In the genomic region with DNA sequence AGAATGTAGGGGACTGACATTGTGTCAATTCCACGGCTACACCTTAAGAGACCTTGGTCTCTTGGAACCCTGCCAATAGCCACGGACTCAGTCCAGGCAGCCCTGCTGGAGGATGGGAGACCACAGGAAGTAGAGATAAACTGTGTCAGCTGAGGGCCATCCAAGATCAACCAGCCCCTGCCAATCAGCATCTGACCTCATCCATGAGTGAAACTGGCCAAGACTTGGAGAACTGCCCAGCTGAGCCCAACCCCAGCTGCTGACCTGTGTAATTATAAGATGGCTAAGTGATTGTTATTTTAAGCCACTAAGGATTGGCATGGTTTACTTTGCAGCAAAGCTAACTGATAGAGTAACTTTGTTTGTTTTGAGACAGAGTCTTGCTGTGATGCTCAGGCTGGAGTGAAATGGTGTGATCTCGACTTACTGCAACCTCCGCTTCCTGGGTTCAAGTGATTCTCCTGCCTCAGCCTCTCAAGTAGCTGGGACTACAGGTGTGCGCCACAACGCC, we compare ENCODE assay signal across 10 cellular contexts. TPM values are rescaled to one million over a fixed set of nuclear protein-coding genes. Genes with fewer than 3 reads are reported as not detected.
DNase-seq lines count a peak whose midpoint lies in the region; TF ChIP-seq lines count a peak whose summit lies in the region.
"Had no signal": no experiment of that assay in that cellular context is flagged by ENCODE, and none has a peak within 500 bp of the region (broad histone marks: within the 10 kb centered on the region; RNA-seq: fewer than 3 reads in every experiment).

No MANE protein-coding gene starts in this region.

- H3K4me3 Mint-ChIP-seq in CD4-positive, alpha-beta memory T cell: no peak overlapping the region

- peak overlapping the region in 1 of 7 donors; percentile 30 for H3K27ac Mint-ChIP-seq in CD4-positive, alpha-beta memory T cell

- no peak overlapping the region for H3K27ac ChIP-seq in colonic mucosa
- H3K27ac ChIP-seq in CD4-positive, alpha-beta memory T cell (ENCODE audit: low read depth, low read length): no peak overlapping the region

- intact Hi-C loops in colonic mucosa (cut with DNase I): no loop called here
- intact Hi-C loops in CD4-positive, alpha-beta memory T cell (cut with micrococcal nuclease): no loop called here

- no peaks in the 10 kb centered on the region for H3K27me3 ChIP-seq in colonic mucosa
- no peaks in the 10 kb centered on the region for H3K27me3 ChIP-seq in CD4-positive, alpha-beta memory T cell (ENCODE audit: insufficient read depth, low read length)

- no peak for TF ChIP-seq CTCF in colonic mucosa (IDR thresholded peaks at IDR 0.05)

- peaks cover 0 to 3% (median 0%) of the 10 kb centered on the region in 8 donors for H3K9me3 Mint-ChIP-seq in CD4-positive, alpha-beta memory T cell

- H3K9me3 ChIP-seq in colonic mucosa: no peaks in the 10 kb centered on the region
- no peaks in the 10 kb centered on the region for H3K9me3 ChIP-seq in CD4-positive, alpha-beta memory T cell (ENCODE audit: control insufficient read depth in 1 of 2, low read length in 2 of 2)

- H3K4me1 Mint-ChIP-seq in CD4-positive, alpha-beta memory T cell: peaks cover 0 to 6% (median 2%) of the 10 kb centered on the region in 4 donors

- no peak overlapping the region for H3K4me3 ChIP-seq in colonic mucosa
- H3K4me3 ChIP-seq in CD4-positive, alpha-beta memory T cell (ENCODE audit: low read length in 2 of 2): no peak overlapping the region

- CTCF ChIA-PET in CD4-positive, alpha-beta memory T cell (lab: Charles Lee; ENCODE audit: partially characterized antibody): interaction anchor here (2.4 kb wide), 1 partner anchor 48 kb away, joined by 6 read pairs; no protein-coding TSS in a partner anchor

- H3K36me3 ChIP-seq in colonic mucosa: no peaks in the 10 kb centered on the region
- no peaks in the 10 kb centered on the region for H3K36me3 ChIP-seq in CD4-positive, alpha-beta memory T cell (ENCODE audit: insufficient read depth, low read length)

- POLR2A ChIA-PET in CD4-positive, alpha-beta memory T cell (lab: Charles Lee; ENCODE audit: partially characterized antibody): interaction anchor here (0.7 kb wide), 1 partner anchor 22 kb away, joined by 3 read pairs; no protein-coding TSS in a partner anchor

- no peaks in the 10 kb centered on the region for H3K4me1 ChIP-seq in colonic mucosa
- no peaks in the 10 kb centered on the region for H3K4me1 ChIP-seq in CD4-positive, alpha-beta memory T cell (ENCODE audit: insufficient read depth, low read length)

- no peak overlapping the region for H3K9ac ChIP-seq in colonic mucosa (ENCODE audit: low read depth in 2 of 2, low read length in 2 of 2)

- H3K36me3 Mint-ChIP-seq in CD4-positive, alpha-beta memory T cell: peaks cover 3 to 6% of the 10 kb centered on the region in 2 donors

- DNase-seq in EL (peak; percentile 87), NCI-H748 treated with DMSO at 0.1 percent for 48 hours (lab: John Stamatoyannopoulos, UW) (peak; percentile 23), colonic mucosa (peak; percentile 38), mucosa of gallbladder (ENCODE audit: low spot score) (peak; percentile 92), NCI-H2107 (lab: John Stamatoyannopoulos, UW) (no peak), NCI-H1694 treated with DMSO at 0.1 percent for 48 hours (lab: John Stamatoyannopoulos, UW) (no peak)
- DNase-seq in CD4-positive, alpha-beta memory T cell: no peak
- no peak for DNase-seq in stimulated activated CD4-positive, alpha-beta T cell treated with anti-CD3 and anti-CD28 coated beads, Interleukin-4, amount 100 ng/mL, for 24 hours
- DNase-seq: GF-D8; stimulated activated CD8-positive, alpha-beta memory T cell treated with anti-CD3 and anti-CD28 coated beads, Interleukin-4, amount 100 ng/mL, for 48 hours had no signal

- H3K27me3 Mint-ChIP-seq in CD4-positive, alpha-beta memory T cell: no peaks in the 10 kb centered on the region

RNA-seq across cellular contexts. Expression of gene YWHAE, which starts 13.3 kb away (rescaled TPM):
- total RNA-seq in colonic mucosa (100 to 1,000 TPM; 533 to 644 TPM), mucosa of gallbladder (384 TPM)
- total RNA-seq in CD4-positive, alpha-beta memory T cell: 100 to 1,000 TPM; 142 to 143 TPM
- 10 to 100 TPM; 54.1 to 56.4 TPM for polyA plus RNA-seq in CD4-positive, alpha-beta memory T cell

RNA-seq across cellular contexts. Expression of gene CRK, which starts 42.7 kb away (rescaled TPM):
- total RNA-seq in colonic mucosa: 10 to 100 TPM; 74.5 to 82.0 TPM
- total RNA-seq in mucosa of gallbladder: 82.2 TPM
- total RNA-seq in CD4-positive, alpha-beta memory T cell: 10 to 100 TPM; 29.3 to 32.1 TPM
- 10 to 100 TPM; 24.2 to 25.1 TPM for polyA plus RNA-seq in CD4-positive, alpha-beta memory T cell

Comparison
In these comparisons a context has a peak if more than half of its experiments do, and no peak if none do; other contexts are left out.
1. DNase-seq: peak in EL (single experiment), NCI-H748 treated with DMSO at 0.1 percent for 48 hours (single experiment), colonic mucosa (single experiment) and mucosa of gallbladder (single experiment); none in NCI-H2107 (single experiment), CD4-positive, alpha-beta memory T cell (0 of 5), NCI-H1694 treated with DMSO at 0.1 percent for 48 hours (single experiment) and stimulated activated CD4-positive, alpha-beta T cell treated with anti-CD3 and anti-CD28 coated beads, Interleukin-4, amount 100 ng/mL, for 24 hours (single experiment).